Comparison of ENCODE assay signal across 16 cellular contexts in the genomic region with DNA sequence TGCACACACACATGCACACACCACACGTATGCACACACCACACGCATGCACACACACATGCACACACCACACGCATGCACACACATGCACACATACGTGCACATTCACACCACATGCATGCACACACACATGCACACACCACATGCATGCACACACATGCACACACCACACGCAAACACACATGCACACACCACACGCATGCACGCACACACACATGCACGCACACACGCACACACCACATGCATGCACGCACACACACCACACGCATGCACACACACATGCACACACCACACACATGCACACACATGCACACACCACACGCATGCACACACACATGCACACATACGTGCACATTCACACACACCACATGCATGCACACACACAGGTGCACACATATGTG.
"Had no signal": no experiment of that assay in that cellular context is flagged by ENCODE, and none has a peak within 500 bp of the region (broad histone marks: within the 10 kb centered on the region; RNA-seq: fewer than 3 reads in every experiment).

No MANE protein-coding gene starts in this region.

- H3K4me1 ChIP-seq: gastrocnemius medialis, heart right ventricle, psoas muscle had no signal

- H3K36me3 ChIP-seq: gastrocnemius medialis, heart right ventricle, vagina had no signal

- H3K9me3 ChIP-seq: gastrocnemius medialis, heart right ventricle, psoas muscle, vagina had no signal

- ATAC-seq: esophagus mucosa, gastrocnemius medialis, heart right ventricle, psoas muscle, sciatic nerve had no signal

- H3K27ac ChIP-seq: coronary artery, gastrocnemius medialis, heart right ventricle, psoas muscle, skin epidermis, vagina had no signal

- FAIRE-seq: islet of Langerhans had no signal

- H3K4me3 ChIP-seq: coronary artery, gastrocnemius medialis, heart right ventricle, psoas muscle, skin epidermis, vagina had no signal

- H3K27me3 ChIP-seq: vagina had no signal

- DNase-seq: effector CD4-positive, alpha-beta T cell; gastrocnemius medialis; heart right ventricle; hypothalamus; kidney glomerular epithelial cell; natural killer cell; psoas muscle; retina; stimulated activated CD4-positive, alpha-beta T cell treated with anti-CD3 and anti-CD28 coated beads, Interleukin-12 subunit alpha, Interleukin-12 subunit beta, amount 100 ng/mL, for 4 hours; stimulated activated naive CD4-positive, alpha-beta T cell treated with Interleukin-2 at 50 U/mL for 16 hours had no signal
